ENCODE assay signal across 19 cellular contexts in the genomic region with DNA sequence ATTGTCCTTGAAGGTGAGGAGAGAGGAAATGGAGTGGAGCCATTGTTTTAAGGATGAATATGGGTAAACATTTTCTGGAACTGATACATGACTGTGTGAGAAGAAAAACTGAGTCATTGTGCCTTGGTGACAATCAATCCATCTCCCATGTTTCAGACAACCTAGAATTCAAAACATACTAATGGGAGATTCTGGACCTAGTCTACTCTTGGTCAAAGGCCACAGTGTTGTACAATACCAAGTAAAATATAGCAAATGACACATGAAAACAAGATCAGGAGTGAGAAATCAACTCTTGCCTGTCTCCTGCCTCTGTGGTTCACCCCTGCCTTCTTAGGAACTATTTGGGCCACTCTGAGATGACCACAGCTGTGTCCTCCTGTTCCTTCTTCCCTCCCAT. TPM values are rescaled to one million over a fixed set of nuclear protein-coding genes. Genes with fewer than 3 reads are reported as not detected.
"Had no signal": no experiment of that assay in that cellular context is flagged by ENCODE, and none has a peak within 500 bp of the region (broad histone marks: within the 10 kb centered on the region; RNA-seq: fewer than 3 reads in every experiment).

No MANE protein-coding gene starts in this region.

- H3K27me3 Mint-ChIP-seq: progenitor cell of endocrine pancreas had no signal

- H3K27me3 ChIP-seq: gastrocnemius medialis, pancreas had no signal

- H3K4me3 Mint-ChIP-seq: endodermal cell; naive thymus-derived CD8-positive, alpha-beta T cell; stimulated activated naive B cell treated with anti-CD40 and anti-IgM and Interleukin-4, amounts not matched to agents 10 μg/mL and 1 μg/mL and 100 μg/mL, for 72 hours; stimulated activated naive CD8-positive, alpha-beta T cell treated with anti-CD3 and anti-CD28 coated beads, Interleukin-15, amount 100 ng/mL, for 72 hours had no signal

- H3K27ac ChIP-seq: gastrocnemius medialis, heart right ventricle, pancreas had no signal

- H3K4me3 ChIP-seq: gastrocnemius medialis, heart right ventricle, pancreas had no signal

- H3K27ac Mint-ChIP-seq: endodermal cell; naive thymus-derived CD8-positive, alpha-beta T cell; progenitor cell of endocrine pancreas; stimulated activated naive B cell treated with anti-CD40 and anti-IgM and Interleukin-4, amounts not matched to agents 10 μg/mL and 1 μg/mL and 100 μg/mL, for 72 hours; stimulated activated naive CD8-positive, alpha-beta T cell treated with anti-CD3 and anti-CD28 coated beads, Interleukin-15, amount 100 ng/mL, for 72 hours had no signal

- ATAC-seq: gastrocnemius medialis; heart right ventricle; left lobe of liver; naive thymus-derived CD8-positive, alpha-beta T cell; pancreas; right cardiac atrium; stimulated activated naive B cell treated with anti-CD40 and anti-IgM and Interleukin-4, amounts not matched to agents 10 μg/mL and 1 μg/mL and 100 μg/mL, for 72 hours; stimulated activated naive CD8-positive, alpha-beta T cell treated with anti-CD3 and anti-CD28 coated beads, Interleukin-15, amount 100 ng/mL, for 72 hours had no signal

- DNase-seq: cerebellar nuclear complex; dermis blood vessel endothelial cell; endodermal cell; erythroblast; gastrocnemius medialis; heart right ventricle; islet precursor cell; naive thymus-derived CD8-positive, alpha-beta T cell; nucleus accumbens; right cardiac atrium; stimulated activated CD4-positive, alpha-beta T cell treated with anti-CD3 and anti-CD28 coated beads, Interleukin-2, amount 100 ng/mL, for 24 hours; stimulated activated CD4-positive, alpha-beta T cell treated with anti-CD3 and anti-CD28 coated beads, Interleukin-4, amount 100 ng/mL, for 4 hours; stimulated activated naive B cell treated with anti-CD40 and anti-IgM and Interleukin-4, amounts not matched to agents 10 μg/mL and 1 μg/mL and 100 μg/mL, for 72 hours; stimulated activated naive CD8-positive, alpha-beta T cell treated with anti-CD3 and anti-CD28 coated beads, Interleukin-15, amount 100 ng/mL, for 72 hours; substantia nigra had no signal

- H3K36me3 ChIP-seq: gastrocnemius medialis, heart right ventricle, pancreas had no signal

- H3K9me3 ChIP-seq: gastrocnemius medialis, pancreas had no signal

RNA-seq across cellular contexts. Expression of a gene that starts 13.1 kb away (rescaled TPM):
- total RNA-seq: endothelial cell of umbilical vein had no signal
